In the genomic region with DNA sequence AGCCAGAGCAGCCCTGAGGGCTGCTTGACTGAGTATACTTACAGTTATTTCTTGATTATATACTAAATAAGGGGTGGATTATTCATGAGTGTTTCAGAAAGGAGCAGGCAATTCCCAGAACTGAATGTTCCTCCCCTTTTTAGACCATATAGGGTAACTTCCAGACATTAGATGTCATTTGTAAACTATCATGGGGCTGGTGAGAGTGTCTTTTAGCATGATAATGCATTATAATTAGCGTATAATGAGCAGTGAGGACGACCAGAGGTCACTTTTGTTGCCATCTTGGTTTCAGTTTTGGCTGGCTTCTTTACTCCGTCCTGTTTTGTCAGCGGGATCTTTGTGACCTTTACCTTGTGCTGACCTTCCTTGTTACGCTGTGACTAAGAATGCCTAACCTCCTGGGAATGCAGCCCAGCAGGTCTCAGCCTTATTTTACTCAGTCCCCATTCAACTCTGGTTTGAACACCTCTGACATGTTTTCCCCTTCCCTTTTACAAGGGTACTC, we compare ENCODE assay signal across 12 cellular contexts. TPM values are rescaled to one million over a fixed set of nuclear protein-coding genes. Genes with fewer than 3 reads are reported as not detected.
DNase-seq lines count a peak whose midpoint lies in the region; ATAC-seq, FAIRE-seq and TF ChIP-seq lines count a peak whose summit lies in the region.
"Had no signal": no experiment of that assay in that cellular context is flagged by ENCODE, and none has a peak within 500 bp of the region (broad histone marks: within the 10 kb centered on the region; RNA-seq: fewer than 3 reads in every experiment).

No MANE protein-coding gene starts in this region.

- FAIRE-seq in small intestine (lab: Jason Lieb, UNC) (no peak), GM12891 (lab: Jason Lieb, UNC) (no peak)

- H3K9me3 ChIP-seq in PC-9 (ENCODE audit: insufficient read depth, low read depth) (peaks cover 3% of the 10 kb centered on the region; the same call in 1 of the 2 replicates), left ventricle myocardium inferior (replicated peaks) (no peaks in the 10 kb centered on the region), small intestine (ENCODE audit: control insufficient read depth, low read depth) (no peaks in the 10 kb centered on the region)

- TF ChIP-seq CTCF in PC-9 (conservative IDR thresholded peaks at IDR 0.05) (no peak), left ventricle myocardium inferior (IDR thresholded peaks at IDR 0.05; ENCODE audit: borderline replicate concordance) (no peak)

- peaks cover 11% of the 10 kb centered on the region; the same call in 1 of the 2 replicates for H3K79me2 ChIP-seq in PC-9 (ENCODE audit: low read depth)

- H3K4me3 ChIP-seq in PC-9: peak overlapping the region; percentile 49
- H3K4me3 ChIP-seq in left ventricle myocardium inferior: peak overlapping the region; percentile 7
- H3K4me3 ChIP-seq in small intestine (ENCODE audit: low read depth in 1 of 2, low read length in 2 of 2): no peak overlapping the region

- POLR2A ChIA-PET in PC-9 (lab: Charles Lee; ENCODE audit: unreplicated experiment): interaction anchor here (0.7 kb wide), 1 partner anchor 121 kb away, joined by 7 read pairs; no protein-coding TSS in a partner anchor

- TF ChIP-seq POLR2A in GM12891 (IDR thresholded peaks at IDR 0.05; ENCODE audit: low read depth, low read length): no peak

- no TSS peak for BruUV-seq in PC-9 (replicated peaks; lab: Mats Ljungman, UMichigan)

- CTCF ChIA-PET in PC-9 (lab: Charles Lee): no interaction called here

- no peaks in the 10 kb centered on the region for H3K27me3 ChIP-seq in PC-9 (ENCODE audit: insufficient read depth, low read depth)
- no peaks in the 10 kb centered on the region for H3K27me3 ChIP-seq in left ventricle myocardium inferior (ENCODE audit: low read depth)
- no peaks in the 10 kb centered on the region for H3K27me3 ChIP-seq in small intestine (ENCODE audit: control insufficient read depth in 2 of 2, insufficient read depth in 2 of 2, low read length in 2 of 2)

- WGBS in small intestine, 3 donors: 30 to 54% (median 36%) methylated on average over 5 of the region's 5 CpGs

- peak; percentile 80 for ATAC-seq in GM21786 (IDR thresholded peaks at IDR 0.05; ENCODE audit: unreplicated experiment)

- peak overlapping the region; percentile 77 for H2AFZ ChIP-seq in PC-9

- intact Hi-C loops in PC-9 (cut with micrococcal nuclease; ENCODE audit: unreplicated experiment): loop anchor here (1.0 kb wide), 1 partner anchor 16 kb away; a partner anchor contains a TSS
- intact Hi-C loops in left ventricle myocardium inferior (cut with micrococcal nuclease): no loop called here

- DNase-seq in PC-9 (peak; percentile 69 to 93), left ventricle myocardium inferior (no peak), small intestine (peak; percentile 85), GM12891 (ENCODE audit: insufficient read length, low spot score) (no peak), RKO (ENCODE audit: low spot score) (no peak)
- no peak for DNase-seq in activated naive CD4-positive, alpha-beta T cell treated with Interleukin-2 at 50 U/mL for 16 hours
- no peak for DNase-seq in activated effector memory CD4-positive, alpha-beta T cell treated with Interleukin-2 at 50 U/mL for 16 hours
- DNase-seq: activated naive CD8-positive, alpha-beta T cell treated with anti-CD3 and anti-CD28 coated beads, Interleukin-2, amount 10 ng/mL, durations not matched to agents 7 days and 5 days; NCI-H1417; retina had no signal

- peak overlapping the region; percentile 80 for H3K4me2 ChIP-seq in PC-9

- H3K27ac ChIP-seq in PC-9: peak overlapping the region; percentile 91
- H3K27ac ChIP-seq in left ventricle myocardium inferior (replicated peaks): peak overlapping the region; percentile 76
- peak overlapping the region; percentile 38 to 64 for H3K27ac ChIP-seq in small intestine (ENCODE audit: low read depth in 1 of 2, low read length in 1 of 2)
- H3K27ac ChIP-seq: HL-60 had no signal

- H3K4me1 ChIP-seq in PC-9 (replicated peaks; ENCODE audit: insufficient read depth) (peaks cover 46% of the 10 kb centered on the region), left ventricle myocardium inferior (peaks cover 17% of the 10 kb centered on the region), small intestine (ENCODE audit: control insufficient read depth in 2 of 2, insufficient read depth in 1 of 2, low read depth in 1 of 2, low read length in 1 of 2) (no peaks in the 10 kb centered on the region)

- H3K9me2 ChIP-seq in PC-9 (ENCODE audit: insufficient read depth): no peaks in the 10 kb centered on the region

- peaks cover 31% of the 10 kb centered on the region for H3F3A ChIP-seq in PC-9 (ENCODE audit: insufficient read depth, low read depth)

- H3K36me3 ChIP-seq in PC-9 (ENCODE audit: low read depth) (peaks cover 59% of the 10 kb centered on the region), left ventricle myocardium inferior (peaks cover 66% of the 10 kb centered on the region), small intestine (ENCODE audit: control insufficient read depth in 2 of 2, insufficient read depth in 2 of 2, low read length in 2 of 2) (peaks cover 0 to 7% of the 10 kb centered on the region in 2 donors)

- no peaks in the 10 kb centered on the region for H4K20me1 ChIP-seq in PC-9 (ENCODE audit: insufficient read depth)

TF ChIP-seq in GM12891, 5 proteins besides CTCF, POLR2A, EP300 and RAD21:
- TF ChIP-seq TAF1 (IDR thresholded peaks at IDR 0.05; ENCODE audit: low read depth, low read length): no peak
- no peak for TF ChIP-seq SPI1 (IDR thresholded peaks at IDR 0.05; ENCODE audit: low read depth, low read length)
- TF ChIP-seq POU2F2 (IDR thresholded peaks at IDR 0.05; ENCODE audit: low read depth, low read length): no peak
- TF ChIP-seq POLR2AphosphoS5 (IDR thresholded peaks at IDR 0.05; ENCODE audit: low read depth, low read length): no peak
- no peak for TF ChIP-seq PAX5 (IDR thresholded peaks at IDR 0.05; ENCODE audit: insufficient read depth, low read length, severe bottlenecking)

RNA-seq across cellular contexts. Expression of a gene that starts 16.1 kb away (rescaled TPM):
- total RNA-seq in PC-9 (2021) (46.4 and 53.6 TPM in 2 replicates), left ventricle myocardium inferior (11.2 TPM)
- polyA plus RNA-seq in small intestine: 100 to 1,000 TPM in 1 of 3 donors, 10 to 100 TPM in 2; 40.0 to 128 (median 50.3) TPM
- polyA plus RNA-seq in GM12891 (2012; ENCODE audit: low read depth, missing spikeins): 3.7 TPM

Comparison
In these comparisons a context has a peak if more than half of its experiments do, and no peak if none do; other contexts are left out.
1. DNase-seq: peak in PC-9 (2 of 2) and small intestine (single experiment); none in left ventricle myocardium inferior (single experiment), activated naive CD4-positive, alpha-beta T cell treated with Interleukin-2 at 50 U/mL for 16 hours (single experiment), activated effector memory CD4-positive, alpha-beta T cell treated with Interleukin-2 at 50 U/mL for 16 hours (single experiment), GM12891 (single experiment) and RKO (single experiment).
2. H3K4me3 ChIP-seq: peak in PC-9 (single experiment) and left ventricle myocardium inferior (single experiment); none in small intestine (0 of 2).
3. Peak in every context shown above with its lines, with median percentiles within 50 percentile points of each other: H3K27ac ChIP-seq.